23 cellular contexts compared by ENCODE assay signal in the genomic region with DNA sequence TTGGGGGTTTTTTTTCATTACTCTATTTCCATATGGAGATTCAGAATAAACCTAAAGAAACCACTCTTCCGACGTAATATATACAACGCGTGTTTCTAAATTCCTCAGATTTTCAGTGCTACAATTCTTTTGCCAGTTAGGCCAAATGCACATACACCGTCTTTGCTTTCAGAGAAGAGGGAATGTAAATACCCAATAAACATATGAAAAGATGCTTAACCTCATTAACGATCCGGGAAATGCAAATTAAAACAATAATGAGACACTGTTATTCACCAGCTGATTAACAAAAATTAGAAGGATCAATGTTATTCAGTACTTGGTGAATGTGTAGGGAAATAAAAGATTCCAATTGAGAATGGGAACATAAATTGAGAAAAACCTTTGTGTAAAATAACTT. TPM values are rescaled to one million over a fixed set of nuclear protein-coding genes. Genes with fewer than 3 reads are reported as not detected.
"Had no signal": no experiment of that assay in that cellular context is flagged by ENCODE, and none has a peak within 500 bp of the region (broad histone marks: within the 10 kb centered on the region; RNA-seq: fewer than 3 reads in every experiment).

No MANE protein-coding gene starts in this region.

- H3K4me3 ChIP-seq: cardiac muscle cell, coronary artery, esophagus squamous epithelium, lower lobe of right lung, pancreas, psoas muscle, sigmoid colon, thoracic aorta, vagina had no signal

- H3K36me3 ChIP-seq: pancreas, thoracic aorta, vagina had no signal

- H3K9me3 ChIP-seq: esophagus squamous epithelium, lower lobe of right lung, pancreas, psoas muscle, sigmoid colon, thoracic aorta, vagina had no signal

- H3K4me1 ChIP-seq: lower lobe of right lung, psoas muscle, vagina had no signal

- H3K27me3 ChIP-seq: cardiac muscle cell, esophagus squamous epithelium, pancreas, sigmoid colon, vagina had no signal

- DNase-seq: activated CD4-positive, alpha-beta T cell treated with anti-CD3 and anti-CD28 coated beads for 48 hours; activated CD4-positive, alpha-beta T cell treated with anti-CD3 and anti-CD28 coated beads, Interleukin-2, amount 50 U/mL, for 48 hours; activated CD8-positive, alpha-beta memory T cell treated with anti-CD3 and anti-CD28 coated beads for 24 hours; activated effector memory CD4-positive, alpha-beta T cell treated with Interleukin-2 at 50 U/mL for 16 hours; activated naive CD4-positive, alpha-beta T cell treated with Interleukin-2 at 50 U/mL for 16 hours; anterior cingulate cortex; effector CD4-positive, alpha-beta T cell; esophagus squamous epithelium; foreskin melanocyte; immature natural killer cell; lower lobe of right lung; mesendoderm; psoas muscle; sigmoid colon; small intestine; stimulated activated CD4-positive, alpha-beta T cell treated with anti-CD3 and anti-CD28 coated beads, Interleukin-4, amount 100 ng/mL, for 24 hours had no signal

- H3K27ac ChIP-seq: cardiac muscle cell, coronary artery, esophagus squamous epithelium, lower lobe of right lung, psoas muscle, sigmoid colon, thoracic aorta, vagina, VCaP had no signal

RNA-seq across cellular contexts. Expression of a gene that starts 56.8 kb away (rescaled TPM):
- total RNA-seq: T-helper 1 cell treated with Interleukin-12 subunit alpha and Interleukin-12 subunit beta and Interleukin-4 antibody, amounts not matched to agents 30 ng/mL and 1 ng/mL, for 36 hours had no signal
- polyA plus RNA-seq: immature natural killer cell had no signal
